Comparison of ENCODE assay signal across 1 cellular context in the genomic region with DNA sequence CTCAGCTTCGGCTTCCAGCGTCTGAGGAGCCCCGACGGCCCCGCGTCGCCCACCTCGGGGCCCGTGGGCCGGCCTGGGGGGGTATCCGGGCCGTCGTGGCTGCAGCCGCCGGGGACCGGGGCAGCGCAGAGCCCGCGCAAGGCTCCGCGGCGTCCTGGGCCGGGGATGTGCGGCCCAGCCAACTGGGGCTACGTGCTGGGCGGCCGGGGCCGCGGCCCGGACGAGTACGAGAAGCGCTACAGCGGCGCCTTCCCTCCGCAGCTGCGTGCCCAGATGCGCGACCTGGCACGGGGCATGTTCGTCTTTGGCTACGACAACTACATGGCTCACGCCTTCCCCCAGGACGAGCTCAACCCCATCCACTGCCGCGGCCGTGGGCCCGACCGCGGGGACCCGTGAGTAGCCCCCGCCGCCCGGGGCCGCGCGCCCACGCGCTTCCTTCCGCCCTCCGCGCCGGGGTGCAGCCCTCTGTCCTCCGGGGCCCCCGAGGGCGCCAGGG.
TF ChIP-seq lines count a peak whose summit lies in the region.

No MANE protein-coding gene starts in this region.

TF ChIP-seq in HepG2, 621 proteins besides CTCF, POLR2A, EP300 and RAD21 (continued from another document and continues in another):
- TF ChIP-seq ZNF782 (CRISPR knock-in tag; IDR thresholded peaks at IDR 0.05; ENCODE audit: borderline replicate concordance) (no peak), ZNF329 (CRISPR knock-in tag; IDR thresholded peaks at IDR 0.05; ENCODE audit: low read depth) (no peak), CCDC6 (CRISPR knock-in tag; IDR thresholded peaks at IDR 0.05) (peak; percentile 75; the same call in 1 of the 2 replicates), ARNT2 (CRISPR knock-in tag; IDR thresholded peaks at IDR 0.05; ENCODE audit: low read depth) (peak; percentile 50; the same call in 1 of the 2 replicates), ZNF777 (CRISPR knock-in tag; IDR thresholded peaks at IDR 0.05) (peak; percentile 94), ZNF451 (CRISPR knock-in tag; IDR thresholded peaks at IDR 0.05) (no peak), RBFOX2 (IDR thresholded peaks at IDR 0.05; ENCODE audit: low read depth, low read length) (peak; percentile 72), NRL (CRISPR knock-in tag; IDR thresholded peaks at IDR 0.05; ENCODE audit: borderline replicate concordance) (no peak), MED13 (CRISPR knock-in tag; IDR thresholded peaks at IDR 0.05) (no peak), KMT2A (CRISPR knock-in tag; IDR thresholded peaks at IDR 0.05) (0 out of 2 replicates have a peak, but pooled peaks have one; percentile 0), KDM2A (CRISPR knock-in tag; IDR thresholded peaks at IDR 0.05; ENCODE audit: borderline replicate concordance, low read depth) (peak; percentile 51; the same call in 1 of the 2 replicates), ZNF788 (CRISPR knock-in tag; IDR thresholded peaks at IDR 0.05; ENCODE audit: borderline replicate concordance) (no peak), MTA3 (CRISPR knock-in tag; IDR thresholded peaks at IDR 0.05) (no peak), TOE1 (CRISPR knock-in tag; IDR thresholded peaks at IDR 0.05) (no peak), ZNF546 (CRISPR knock-in tag; conservative IDR thresholded peaks at IDR 0.05) (0 out of 2 replicates have a peak, but pooled peaks have one; percentile 49), PHF8 (CRISPR knock-in tag; IDR thresholded peaks at IDR 0.05) (peak; percentile 37; the same call in 1 of the 2 replicates), DMAP1 (CRISPR knock-in tag; IDR thresholded peaks at IDR 0.05) (no peak), HNRNPLL (IDR thresholded peaks at IDR 0.05; ENCODE audit: low read depth, low read length, poor library complexity, severe bottlenecking) (peak; percentile 4), PPARG (CRISPR knock-in tag; conservative IDR thresholded peaks at IDR 0.05) (no peak), ATF7-NPFF (CRISPR knock-in tag; IDR thresholded peaks at IDR 0.05; ENCODE audit: low read depth) (peak; percentile 55; the same call in 1 of the 2 replicates), HNRNPK (IDR thresholded peaks at IDR 0.05; ENCODE audit: low read depth, low read length, poor library complexity, severe bottlenecking) (no peak), HMG20B (CRISPR knock-in tag; conservative IDR thresholded peaks at IDR 0.05) (no peak), HOXA7 (CRISPR knock-in tag; IDR thresholded peaks at IDR 0.05) (no peak), SNAPC2 (CRISPR knock-in tag; IDR thresholded peaks at IDR 0.05) (0 out of 2 replicates have a peak, but pooled peaks have one; percentile 29), GABPB1 (CRISPR knock-in tag; IDR thresholded peaks at IDR 0.05) (peak; percentile 9; the same call in 1 of the 2 replicates), ZNF205 (CRISPR knock-in tag; IDR thresholded peaks at IDR 0.05) (no peak), ARID2 (CRISPR knock-in tag; IDR thresholded peaks at IDR 0.05; ENCODE audit: borderline replicate concordance) (no peak), ZNF761 (CRISPR knock-in tag; conservative IDR thresholded peaks at IDR 0.05) (no peak), CHCHD3 (CRISPR knock-in tag; IDR thresholded peaks at IDR 0.05) (peak; percentile 68; the same call in 1 of the 2 replicates), SMC3 (IDR thresholded peaks at IDR 0.05; ENCODE audit: low read length) (no peak), PHF21A (CRISPR knock-in tag; IDR thresholded peaks at IDR 0.05) (no peak), ZMYM3 (CRISPR knock-in tag; IDR thresholded peaks at IDR 0.05) (no peak), ZNF749 (CRISPR knock-in tag; IDR thresholded peaks at IDR 0.05; ENCODE audit: borderline replicate concordance) (peak; percentile 25; the same call in 1 of the 2 replicates), SNRNP70 (IDR thresholded peaks at IDR 0.05; ENCODE audit: low read depth, low read length) (no peak), KDM6A (CRISPR knock-in tag; IDR thresholded peaks at IDR 0.05; ENCODE audit: low read depth) (no peak), SOX13 (IDR thresholded peaks at IDR 0.05) (no peak), SOX13 (CRISPR knock-in tag; conservative IDR thresholded peaks at IDR 0.05 in 1 of 2, IDR thresholded peaks at IDR 0.05 in 1 of 2) (no peak), TSC22D2 (CRISPR knock-in tag; IDR thresholded peaks at IDR 0.05; ENCODE audit: borderline replicate concordance) (no peak), ZNF720 (CRISPR knock-in tag; IDR thresholded peaks at IDR 0.05) (no peak), SIN3A (IDR thresholded peaks at IDR 0.05; ENCODE audit: borderline replicate concordance, low read depth, low read length) (no peak), ZNF543 (CRISPR knock-in tag; IDR thresholded peaks at IDR 0.05) (no peak), U2AF1 (optimal IDR thresholded peaks at IDR 0.05; ENCODE audit: low read depth, low read length) (no peak), SUZ12 (IDR thresholded peaks at IDR 0.05; ENCODE audit: low read depth, low read length) (no peak), AKAP8 (CRISPR knock-in tag; IDR thresholded peaks at IDR 0.05) (peak; percentile 29; the same call in 1 of the 2 replicates)
- TF ChIP-seq, protein P1, sequence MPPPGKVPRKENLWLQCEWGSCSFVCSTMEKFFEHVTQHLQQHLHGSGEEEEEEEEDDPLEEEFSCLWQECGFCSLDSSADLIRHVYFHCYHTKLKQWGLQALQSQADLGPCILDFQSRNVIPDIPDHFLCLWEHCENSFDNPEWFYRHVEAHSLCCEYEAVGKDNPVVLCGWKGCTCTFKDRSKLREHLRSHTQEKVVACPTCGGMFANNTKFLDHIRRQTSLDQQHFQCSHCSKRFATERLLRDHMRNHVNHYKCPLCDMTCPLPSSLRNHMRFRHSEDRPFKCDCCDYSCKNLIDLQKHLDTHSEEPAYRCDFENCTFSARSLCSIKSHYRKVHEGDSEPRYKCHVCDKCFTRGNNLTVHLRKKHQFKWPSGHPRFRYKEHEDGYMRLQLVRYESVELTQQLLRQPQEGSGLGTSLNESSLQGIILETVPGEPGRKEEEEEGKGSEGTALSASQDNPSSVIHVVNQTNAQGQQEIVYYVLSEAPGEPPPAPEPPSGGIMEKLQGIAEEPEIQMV (CRISPR knock-in tag; IDR thresholded peaks at IDR 0.05; ENCODE audit: low read depth): no peak
- TF ChIP-seq, protein P2, sequence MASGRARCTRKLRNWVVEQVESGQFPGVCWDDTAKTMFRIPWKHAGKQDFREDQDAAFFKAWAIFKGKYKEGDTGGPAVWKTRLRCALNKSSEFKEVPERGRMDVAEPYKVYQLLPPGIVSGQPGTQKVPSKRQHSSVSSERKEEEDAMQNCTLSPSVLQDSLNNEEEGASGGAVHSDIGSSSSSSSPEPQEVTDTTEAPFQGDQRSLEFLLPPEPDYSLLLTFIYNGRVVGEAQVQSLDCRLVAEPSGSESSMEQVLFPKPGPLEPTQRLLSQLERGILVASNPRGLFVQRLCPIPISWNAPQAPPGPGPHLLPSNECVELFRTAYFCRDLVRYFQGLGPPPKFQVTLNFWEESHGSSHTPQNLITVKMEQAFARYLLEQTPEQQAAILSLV (CRISPR knock-in tag; IDR thresholded peaks at IDR 0.05; ENCODE audit: borderline replicate concordance): no peak
- TF ChIP-seq, protein P3, sequence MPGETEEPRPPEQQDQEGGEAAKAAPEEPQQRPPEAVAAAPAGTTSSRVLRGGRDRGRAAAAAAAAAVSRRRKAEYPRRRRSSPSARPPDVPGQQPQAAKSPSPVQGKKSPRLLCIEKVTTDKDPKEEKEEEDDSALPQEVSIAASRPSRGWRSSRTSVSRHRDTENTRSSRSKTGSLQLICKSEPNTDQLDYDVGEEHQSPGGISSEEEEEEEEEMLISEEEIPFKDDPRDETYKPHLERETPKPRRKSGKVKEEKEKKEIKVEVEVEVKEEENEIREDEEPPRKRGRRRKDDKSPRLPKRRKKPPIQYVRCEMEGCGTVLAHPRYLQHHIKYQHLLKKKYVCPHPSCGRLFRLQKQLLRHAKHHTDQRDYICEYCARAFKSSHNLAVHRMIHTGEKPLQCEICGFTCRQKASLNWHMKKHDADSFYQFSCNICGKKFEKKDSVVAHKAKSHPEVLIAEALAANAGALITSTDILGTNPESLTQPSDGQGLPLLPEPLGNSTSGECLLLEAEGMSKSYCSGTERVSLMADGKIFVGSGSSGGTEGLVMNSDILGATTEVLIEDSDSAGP (CRISPR knock-in tag; IDR thresholded peaks at IDR 0.05; ENCODE audit: borderline replicate concordance): peak; percentile 54; the same call in 1 of the 2 replicates
- TF ChIP-seq, protein P4, sequence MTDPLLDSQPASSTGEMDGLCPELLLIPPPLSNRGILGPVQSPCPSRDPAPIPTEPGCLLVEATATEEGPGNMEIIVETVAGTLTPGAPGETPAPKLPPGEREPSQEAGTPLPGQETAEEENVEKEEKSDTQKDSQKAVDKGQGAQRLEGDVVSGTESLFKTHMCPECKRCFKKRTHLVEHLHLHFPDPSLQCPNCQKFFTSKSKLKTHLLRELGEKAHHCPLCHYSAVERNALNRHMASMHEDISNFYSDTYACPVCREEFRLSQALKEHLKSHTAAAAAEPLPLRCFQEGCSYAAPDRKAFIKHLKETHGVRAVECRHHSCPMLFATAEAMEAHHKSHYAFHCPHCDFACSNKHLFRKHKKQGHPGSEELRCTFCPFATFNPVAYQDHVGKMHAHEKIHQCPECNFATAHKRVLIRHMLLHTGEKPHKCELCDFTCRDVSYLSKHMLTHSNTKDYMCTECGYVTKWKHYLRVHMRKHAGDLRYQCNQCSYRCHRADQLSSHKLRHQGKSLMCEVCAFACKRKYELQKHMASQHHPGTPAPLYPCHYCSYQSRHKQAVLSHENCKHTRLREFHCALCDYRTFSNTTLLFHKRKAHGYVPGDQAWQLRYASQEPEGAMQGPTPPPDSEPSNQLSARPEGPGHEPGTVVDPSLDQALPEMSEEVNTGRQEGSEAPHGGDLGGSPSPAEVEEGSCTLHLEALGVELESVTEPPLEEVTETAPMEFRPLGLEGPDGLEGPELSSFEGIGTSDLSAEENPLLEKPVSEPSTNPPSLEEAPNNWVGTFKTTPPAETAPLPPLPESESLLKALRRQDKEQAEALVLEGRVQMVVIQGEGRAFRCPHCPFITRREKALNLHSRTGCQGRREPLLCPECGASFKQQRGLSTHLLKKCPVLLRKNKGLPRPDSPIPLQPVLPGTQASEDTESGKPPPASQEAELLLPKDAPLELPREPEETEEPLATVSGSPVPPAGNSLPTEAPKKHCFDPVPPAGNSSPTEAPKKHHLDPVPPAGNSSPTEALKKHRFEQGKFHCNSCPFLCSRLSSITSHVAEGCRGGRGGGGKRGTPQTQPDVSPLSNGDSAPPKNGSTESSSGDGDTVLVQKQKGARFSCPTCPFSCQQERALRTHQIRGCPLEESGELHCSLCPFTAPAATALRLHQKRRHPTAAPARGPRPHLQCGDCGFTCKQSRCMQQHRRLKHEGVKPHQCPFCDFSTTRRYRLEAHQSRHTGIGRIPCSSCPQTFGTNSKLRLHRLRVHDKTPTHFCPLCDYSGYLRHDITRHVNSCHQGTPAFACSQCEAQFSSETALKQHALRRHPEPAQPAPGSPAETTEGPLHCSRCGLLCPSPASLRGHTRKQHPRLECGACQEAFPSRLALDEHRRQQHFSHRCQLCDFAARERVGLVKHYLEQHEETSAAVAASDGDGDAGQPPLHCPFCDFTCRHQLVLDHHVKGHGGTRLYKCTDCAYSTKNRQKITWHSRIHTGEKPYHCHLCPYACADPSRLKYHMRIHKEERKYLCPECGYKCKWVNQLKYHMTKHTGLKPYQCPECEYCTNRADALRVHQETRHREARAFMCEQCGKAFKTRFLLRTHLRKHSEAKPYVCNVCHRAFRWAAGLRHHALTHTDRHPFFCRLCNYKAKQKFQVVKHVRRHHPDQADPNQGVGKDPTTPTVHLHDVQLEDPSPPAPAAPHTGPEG (CRISPR knock-in tag; IDR thresholded peaks at IDR 0.05): 0 out of 2 replicates have a peak, but pooled peaks have one; percentile 30
- TF ChIP-seq, protein P5, sequence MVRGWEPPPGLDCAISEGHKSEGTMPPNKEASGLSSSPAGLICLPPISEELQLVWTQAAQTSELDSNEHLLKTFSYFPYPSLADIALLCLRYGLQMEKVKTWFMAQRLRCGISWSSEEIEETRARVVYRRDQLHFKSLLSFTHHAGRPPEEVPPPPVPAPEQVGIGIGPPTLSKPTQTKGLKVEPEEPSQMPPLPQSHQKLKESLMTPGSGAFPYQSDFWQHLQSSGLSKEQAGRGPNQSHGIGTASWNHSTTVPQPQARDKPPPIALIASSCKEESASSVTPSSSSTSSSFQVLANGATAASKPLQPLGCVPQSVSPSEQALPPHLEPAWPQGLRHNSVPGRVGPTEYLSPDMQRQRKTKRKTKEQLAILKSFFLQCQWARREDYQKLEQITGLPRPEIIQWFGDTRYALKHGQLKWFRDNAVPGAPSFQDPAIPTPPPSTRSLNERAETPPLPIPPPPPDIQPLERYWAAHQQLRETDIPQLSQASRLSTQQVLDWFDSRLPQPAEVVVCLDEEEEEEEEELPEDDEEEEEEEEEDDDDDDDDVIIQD (CRISPR knock-in tag; IDR thresholded peaks at IDR 0.05; ENCODE audit: low read depth): no peak
- TF ChIP-seq, protein P6, sequence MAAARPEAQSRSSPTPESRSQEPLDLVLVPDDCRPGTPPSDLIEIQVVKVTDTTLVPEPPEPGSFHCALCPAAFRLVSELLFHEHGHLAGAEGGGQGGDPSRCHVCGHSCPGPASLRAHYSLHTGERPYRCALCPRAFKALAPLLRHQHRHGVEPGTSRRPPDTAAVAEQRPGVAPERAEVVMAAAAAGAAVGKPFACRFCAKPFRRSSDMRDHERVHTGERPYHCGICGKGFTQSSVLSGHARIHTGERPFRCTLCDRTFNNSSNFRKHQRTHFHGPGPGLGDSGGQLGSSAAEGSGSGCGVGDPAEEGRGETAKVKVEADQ (CRISPR knock-in tag; IDR thresholded peaks at IDR 0.05; ENCODE audit: borderline replicate concordance): no peak
- TF ChIP-seq, protein P7, sequence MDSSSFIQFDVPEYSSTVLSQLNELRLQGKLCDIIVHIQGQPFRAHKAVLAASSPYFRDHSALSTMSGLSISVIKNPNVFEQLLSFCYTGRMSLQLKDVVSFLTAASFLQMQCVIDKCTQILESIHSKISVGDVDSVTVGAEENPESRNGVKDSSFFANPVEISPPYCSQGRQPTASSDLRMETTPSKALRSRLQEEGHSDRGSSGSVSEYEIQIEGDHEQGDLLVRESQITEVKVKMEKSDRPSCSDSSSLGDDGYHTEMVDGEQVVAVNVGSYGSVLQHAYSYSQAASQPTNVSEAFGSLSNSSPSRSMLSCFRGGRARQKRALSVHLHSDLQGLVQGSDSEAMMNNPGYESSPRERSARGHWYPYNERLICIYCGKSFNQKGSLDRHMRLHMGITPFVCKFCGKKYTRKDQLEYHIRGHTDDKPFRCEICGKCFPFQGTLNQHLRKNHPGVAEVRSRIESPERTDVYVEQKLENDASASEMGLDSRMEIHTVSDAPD (CRISPR knock-in tag; IDR thresholded peaks at IDR 0.05): no peak
- TF ChIP-seq, protein P8, sequence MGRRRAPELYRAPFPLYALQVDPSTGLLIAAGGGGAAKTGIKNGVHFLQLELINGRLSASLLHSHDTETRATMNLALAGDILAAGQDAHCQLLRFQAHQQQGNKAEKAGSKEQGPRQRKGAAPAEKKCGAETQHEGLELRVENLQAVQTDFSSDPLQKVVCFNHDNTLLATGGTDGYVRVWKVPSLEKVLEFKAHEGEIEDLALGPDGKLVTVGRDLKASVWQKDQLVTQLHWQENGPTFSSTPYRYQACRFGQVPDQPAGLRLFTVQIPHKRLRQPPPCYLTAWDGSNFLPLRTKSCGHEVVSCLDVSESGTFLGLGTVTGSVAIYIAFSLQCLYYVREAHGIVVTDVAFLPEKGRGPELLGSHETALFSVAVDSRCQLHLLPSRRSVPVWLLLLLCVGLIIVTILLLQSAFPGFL (CRISPR knock-in tag; IDR thresholded peaks at IDR 0.05): 0 out of 2 replicates have a peak, but pooled peaks have one; percentile 65
